ENCODE assay signal across 10 cellular contexts in the genomic region with DNA sequence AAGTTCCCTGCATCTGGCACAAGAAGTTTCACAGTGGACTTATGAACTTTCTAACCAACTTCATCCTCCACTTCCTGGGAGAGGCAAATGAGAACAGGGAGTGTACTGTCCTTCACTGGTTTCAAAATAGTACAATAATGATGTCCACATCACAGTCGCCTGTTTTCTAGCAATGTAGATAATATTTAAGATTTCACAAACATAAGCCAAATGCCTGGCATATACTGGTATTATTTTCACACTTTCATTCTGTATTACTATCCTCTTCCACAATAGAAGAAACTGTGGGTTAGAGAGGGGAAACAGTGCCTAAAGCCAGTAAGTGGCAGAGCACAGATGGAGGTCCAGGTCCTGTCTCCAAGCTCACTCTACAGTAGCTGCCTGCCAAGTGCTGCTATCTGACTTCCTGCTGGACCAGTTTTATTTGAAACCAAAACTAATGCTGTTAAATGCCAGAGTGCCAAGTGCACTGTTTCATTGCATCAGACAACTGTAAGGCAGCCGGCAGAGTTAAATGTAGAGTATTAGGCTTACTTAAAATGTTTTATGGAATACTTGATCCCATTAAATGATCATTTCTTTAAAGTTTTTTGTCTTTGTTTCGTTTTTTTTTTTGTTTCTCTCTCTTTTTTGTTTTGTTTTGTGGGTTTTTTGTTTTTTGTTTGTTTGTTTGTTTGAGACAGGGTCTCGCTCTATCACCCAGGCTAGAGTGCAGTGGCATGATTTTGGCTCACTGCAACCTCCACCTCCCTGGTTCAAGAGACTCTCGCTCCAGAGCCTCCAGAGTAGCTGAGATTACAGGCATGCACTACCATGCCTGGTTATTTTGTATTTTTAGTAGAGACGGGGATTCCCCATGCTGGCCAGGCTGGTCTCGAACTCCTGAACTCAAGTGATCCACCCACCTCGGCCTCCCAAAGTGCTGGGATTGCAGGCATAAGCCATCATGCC. TPM values are rescaled to one million over a fixed set of nuclear protein-coding genes. Genes with fewer than 3 reads are reported as not detected.
DNase-seq lines count a peak whose midpoint lies in the region; ATAC-seq lines count a peak whose summit lies in the region.
"Had no signal": no experiment of that assay in that cellular context is flagged by ENCODE, and none has a peak within 500 bp of the region (broad histone marks: within the 10 kb centered on the region; RNA-seq: fewer than 3 reads in every experiment).

No MANE protein-coding gene starts in this region.

- H3K27me3 ChIP-seq in adipocyte (replicated peaks; ENCODE audit: control insufficient read depth, insufficient read depth, low read length) = no peaks in the 10 kb centered on the region
- H3K27me3 ChIP-seq: BLaER1 treated with 17β-estradiol and CSF1 and Interleukin-3, amounts not matched to agents 10 nM and 100 nM had no signal

- no peaks in the 10 kb centered on the region for H3K36me3 Mint-ChIP-seq in stimulated activated effector memory CD8-positive, alpha-beta T cell treated with anti-CD3 and anti-CD28 coated beads, Interleukin-12 subunit alpha, Interleukin-12 subunit beta, amount 100 ng/mL, for 72 hours

- H3K9me3 Mint-ChIP-seq in stimulated activated effector memory CD8-positive, alpha-beta T cell treated with anti-CD3 and anti-CD28 coated beads, Interleukin-12 subunit alpha, Interleukin-12 subunit beta, amount 100 ng/mL, for 72 hours = no peaks in the 10 kb centered on the region

- H3K27ac Mint-ChIP-seq in stimulated activated effector memory CD8-positive, alpha-beta T cell treated with anti-CD3 and anti-CD28 coated beads, Interleukin-12 subunit alpha, Interleukin-12 subunit beta, amount 100 ng/mL, for 72 hours = no peak overlapping the region

- no peaks in the 10 kb centered on the region for H3K4me1 Mint-ChIP-seq in stimulated activated effector memory CD8-positive, alpha-beta T cell treated with anti-CD3 and anti-CD28 coated beads, Interleukin-12 subunit alpha, Interleukin-12 subunit beta, amount 100 ng/mL, for 72 hours

- peak overlapping the region; percentile 16 for H3K9ac ChIP-seq in adipocyte (ENCODE audit: low read length)
- H3K9ac ChIP-seq: BLaER1 treated with 17β-estradiol and CSF1 and Interleukin-3, amounts not matched to agents 10 nM and 100 nM had no signal

- peak; percentile 31 for DNase-seq in SIG-M5 treated with dmso at 0.1 percent for 504 hours (lab: John Stamatoyannopoulos, UW; ENCODE audit: unreplicated experiment)
- no peak for DNase-seq in SIG-M5 (lab: John Stamatoyannopoulos, UW)
- peak; percentile 80 for DNase-seq in adipocyte (ENCODE audit: low read depth)
- peak; percentile 49 for DNase-seq in iris pigment epithelial cell (ENCODE audit: low read depth)
- peak; percentile 73 for DNase-seq in ureter (ENCODE audit: low spot score)
- no peak for DNase-seq in stimulated activated naive CD4-positive, alpha-beta T cell treated with Interleukin-2 at 50 U/mL for 16 hours (lab: John Stamatoyannopoulos, UW)
- DNase-seq in stimulated activated effector memory CD8-positive, alpha-beta T cell treated with anti-CD3 and anti-CD28 coated beads, Interleukin-12 subunit alpha, Interleukin-12 subunit beta, amount 100 ng/mL, for 72 hours (ENCODE audit: low spot score in 2 of 2) = no peak
- DNase-seq: NCI-H526 had no signal

- peaks cover 15% of the 10 kb centered on the region for H3K4me1 ChIP-seq in adipocyte (ENCODE audit: control insufficient read depth, insufficient read depth, low read length)

- H3K4me3 ChIP-seq in adipocyte (ENCODE audit: low read length) = peak overlapping the region; percentile 39
- H3K4me3 ChIP-seq: BLaER1 treated with 17β-estradiol and CSF1 and Interleukin-3, amounts not matched to agents 10 nM and 100 nM had no signal

- H3K9me3 ChIP-seq in adipocyte (ENCODE audit: control insufficient read depth, low read length) = no peaks in the 10 kb centered on the region
- H3K9me3 ChIP-seq: BLaER1 treated with 17β-estradiol and CSF1 and Interleukin-3, amounts not matched to agents 10 nM and 100 nM had no signal

- ATAC-seq in HG02852 (IDR thresholded peaks at IDR 0.05; ENCODE audit: unreplicated experiment) = no peak
- no peak for ATAC-seq in stimulated activated effector memory CD8-positive, alpha-beta T cell treated with anti-CD3 and anti-CD28 coated beads, Interleukin-12 subunit alpha, Interleukin-12 subunit beta, amount 100 ng/mL, for 72 hours

- H3K4me3 Mint-ChIP-seq in stimulated activated effector memory CD8-positive, alpha-beta T cell treated with anti-CD3 and anti-CD28 coated beads, Interleukin-12 subunit alpha, Interleukin-12 subunit beta, amount 100 ng/mL, for 72 hours = no peak overlapping the region

- no peaks in the 10 kb centered on the region for H3K36me3 ChIP-seq in adipocyte (ENCODE audit: control insufficient read depth, insufficient read depth, low read length, severe bottlenecking)
- H3K36me3 ChIP-seq: BLaER1 treated with 17β-estradiol and CSF1 and Interleukin-3, amounts not matched to agents 10 nM and 100 nM had no signal

RNA-seq across cellular contexts. Expression of gene COBLL1, which starts 15.1 kb away (rescaled TPM):
- total RNA-seq in ureter = 207 TPM

Comparison
In these comparisons a context has a peak if more than half of its experiments do, and no peak if none do; other contexts are left out.
1. DNase-seq: peak in SIG-M5 treated with dmso at 0.1 percent for 504 hours (single experiment), adipocyte (single experiment), iris pigment epithelial cell (single experiment) and ureter (single experiment); none in SIG-M5 (single experiment), stimulated activated naive CD4-positive, alpha-beta T cell treated with Interleukin-2 at 50 U/mL for 16 hours (single experiment) and stimulated activated effector memory CD8-positive, alpha-beta T cell treated with anti-CD3 and anti-CD28 coated beads, Interleukin-12 subunit alpha, Interleukin-12 subunit beta, amount 100 ng/mL, for 72 hours (0 of 2).